2 cellular contexts compared by ENCODE assay signal in the genomic region with DNA sequence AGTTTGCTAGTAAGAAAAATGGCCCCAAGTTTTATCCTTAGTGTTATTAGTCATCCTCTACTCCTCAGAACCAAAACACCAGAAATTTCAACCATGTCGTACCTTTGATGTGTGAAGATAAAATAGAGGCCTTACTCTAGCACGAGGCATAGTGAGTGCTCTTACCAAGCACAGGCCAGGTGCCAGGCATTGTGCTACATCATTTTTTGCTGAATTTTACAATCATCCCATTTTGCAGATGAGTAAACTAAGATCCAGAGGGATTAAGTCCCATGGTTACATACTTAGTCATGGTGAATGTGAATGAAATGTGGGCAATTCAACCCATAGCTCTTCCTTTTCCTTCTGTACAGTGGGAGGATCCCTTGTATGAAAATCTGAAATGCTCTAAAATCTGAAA.
A peak's percentile ranks its signal among the peaks of the same experiment; 100 is the strongest.
TF ChIP-seq lines count a peak whose summit lies in the region.

No MANE protein-coding gene starts in this region.

TF ChIP-seq in A549, 52 proteins besides CTCF, POLR2A, EP300 and RAD21:
- no peak for TF ChIP-seq CBX8 (IDR thresholded peaks at IDR 0.05)
- TF ChIP-seq KDM1A (IDR thresholded peaks at IDR 0.05; ENCODE audit: low read depth) = peak; percentile 82; the same call in 1 of the 2 replicates

TF ChIP-seq in IMR-90, 13 proteins besides CTCF, POLR2A, EP300 and RAD21:
- TF ChIP-seq RCOR1 (IDR thresholded peaks at IDR 0.05; ENCODE audit: insufficient replicate concordance, low read length) (peak; percentile 74), NFE2L2 (IDR thresholded peaks at IDR 0.05; ENCODE audit: low read depth, low read length) (no peak)
